8 cellular contexts compared by ENCODE assay signal in the genomic region with DNA sequence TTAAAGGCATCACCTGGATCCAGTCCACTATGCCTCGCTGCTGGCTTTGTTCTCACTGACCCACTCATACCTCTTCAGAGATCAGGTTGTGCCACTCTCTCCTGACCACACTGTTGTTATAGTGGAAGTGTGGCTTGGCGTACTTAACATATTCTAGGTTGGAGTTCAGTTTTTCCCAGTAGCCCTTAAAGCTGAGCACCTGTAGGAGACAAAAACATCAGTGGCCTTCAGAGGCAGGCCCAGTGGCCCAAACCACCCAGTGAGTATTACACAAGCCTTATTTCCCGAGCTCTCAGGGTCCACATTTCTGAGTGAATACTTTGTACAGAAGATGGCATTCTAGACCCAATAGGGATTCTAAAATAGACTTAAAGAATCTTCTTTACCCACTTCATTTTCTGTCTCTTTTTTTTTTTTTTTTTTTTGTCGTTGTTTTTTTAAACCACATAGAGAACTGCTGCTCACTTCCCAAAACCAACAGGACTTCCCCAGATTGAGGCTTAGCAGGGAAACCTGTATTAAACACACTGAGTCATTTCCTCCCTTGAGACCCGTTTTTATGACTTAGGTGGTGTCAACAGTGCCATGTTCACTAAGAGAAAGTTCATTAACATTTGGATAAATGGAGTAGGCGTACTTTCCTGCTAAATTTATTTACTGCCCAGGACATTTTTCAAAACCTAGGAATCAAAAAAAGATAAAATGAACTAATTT.
DNase-seq lines count a peak whose midpoint lies in the region; ATAC-seq, FAIRE-seq and TF ChIP-seq lines count a peak whose summit lies in the region.

No MANE protein-coding gene starts in this region.

- TF ChIP-seq EP300 in HepG2 (IDR thresholded peaks at IDR 0.05; ENCODE audit: low read depth in 2 of 2, low read length in 2 of 2), result no peak
- no peak for TF ChIP-seq EP300 in HepG2 (CRISPR knock-in tag; IDR thresholded peaks at IDR 0.05; ENCODE audit: borderline replicate concordance)

- H3K27ac ChIP-seq in right lobe of liver (no peak overlapping the region), HepG2 (ENCODE audit: extremely low read length, insufficient read depth, low read length) (no peak overlapping the region), lung (ENCODE audit: low read depth in 1 of 2, low read length in 1 of 2) (peak overlapping the region; percentile 11 to 59)

- no peaks in the 10 kb centered on the region for H3K27me3 ChIP-seq in right lobe of liver
- H3K27me3 ChIP-seq in HepG2 (ENCODE audit: control insufficient read depth in 1 of 2, insufficient read depth in 2 of 2, low read length in 2 of 2), result no peaks in the 10 kb centered on the region
- H3K27me3 ChIP-seq in lung (ENCODE audit: control insufficient read depth, insufficient read depth), result no peaks in the 10 kb centered on the region

- DNase-seq in right lobe of liver (no peak), HepG2 (ENCODE audit: low spot score) (no peak), SIG-M5 treated with dmso at 0.1 percent for 504 hours (lab: John Stamatoyannopoulos, UW; ENCODE audit: unreplicated experiment) (peak; percentile 80), lung (ENCODE audit: low spot score) (peak; percentile 57), ureter (ENCODE audit: low spot score) (no peak), NCI-H2227 treated with DMSO at 0.1 percent for 48 hours (lab: John Stamatoyannopoulos, UW) (no peak), NCI-H187 treated with DMSO at 0.1 percent for 48 hours (lab: John Stamatoyannopoulos, UW) (no peak)

- H3K36me3 ChIP-seq in right lobe of liver, result no peaks in the 10 kb centered on the region
- peaks cover 5 to 18% of the 10 kb centered on the region in 2 experiments; a peak in 4 of 5 replicates for H3K36me3 ChIP-seq in HepG2 (replicated peaks in 1 of 2; ENCODE audit: control insufficient read depth in 1 of 2, insufficient read depth in 2 of 2, low read length in 2 of 2)
- no peaks in the 10 kb centered on the region for H3K36me3 ChIP-seq in lung (ENCODE audit: control insufficient read depth in 2 of 2, insufficient read depth in 2 of 2, low read length in 2 of 2)

- H3K4me1 ChIP-seq in right lobe of liver, result peaks cover 0 to 7% (median 0%) of the 10 kb centered on the region in 4 donors
- peaks cover 17% of the 10 kb centered on the region for H3K4me1 ChIP-seq in HepG2 (ENCODE audit: insufficient read depth, low read length)
- H3K4me1 ChIP-seq in lung (ENCODE audit: control insufficient read depth in 2 of 2, insufficient read depth in 2 of 2, low read length in 2 of 2), result peaks cover 3 to 12% of the 10 kb centered on the region in 2 donors

- in situ Hi-C loops in HepG2 (cut with HindIII; ENCODE audit: extremely low pct_ligation_motif_present, low pct_unique_long_range_greater_than_20kb), result no loop called here

- H2AFZ ChIP-seq in HepG2 (ENCODE audit: low read length), result no peak overlapping the region

- H3K4me2 ChIP-seq in HepG2 (ENCODE audit: low read depth, low read length), result no peak overlapping the region

- WGBS in right lobe of liver (ENCODE audit: insufficient coverage, low coverage, low lambda C conversion rate, missing lambda C conversion rate), result 51% methylated on average over 4 of the region's 6 CpGs
- 91% methylated on average over 6 of the region's 6 CpGs for WGBS in HepG2 (ENCODE audit: low lambda C conversion rate)
- WGBS in lung, 2 donors, result 34 to 43% methylated on average over 6 of the region's 6 CpGs

- H3K9me3 ChIP-seq in right lobe of liver (no peaks in the 10 kb centered on the region), HepG2 (ENCODE audit: low read length) (no peaks in the 10 kb centered on the region), lung (ENCODE audit: control insufficient read depth in 2 of 2, insufficient read depth in 1 of 2, low read length in 1 of 2) (no peaks in the 10 kb centered on the region)

- POLR2A ChIA-PET in HepG2 (lab: Yijun Ruan, JAX), result no interaction called here

- no peak for FAIRE-seq in HepG2 (lab: Jason Lieb, UNC)

- no peak for TF ChIP-seq CTCF in right lobe of liver (IDR thresholded peaks at IDR 0.05)
- no peak for TF ChIP-seq CTCF in HepG2 (CRISPR knock-in tag; IDR thresholded peaks at IDR 0.05)
- no peak for TF ChIP-seq CTCF in lung (IDR thresholded peaks at IDR 0.05; ENCODE audit: control extremely low read depth, extremely low read depth)

- no peaks in the 10 kb centered on the region for H4K20me1 ChIP-seq in HepG2 (ENCODE audit: insufficient read depth, low read length)

- intact Hi-C loops in right lobe of liver (cut with DNase I), result no loop called here
- intact Hi-C loops in HepG2 (cut with micrococcal nuclease; ENCODE audit: unreplicated experiment), result loop anchor here (2.0 to 5.0 kb wide), 2 partner anchors 84 to 208 kb away; partner anchors contain the start of gene CCDC146

- H3K4me3 ChIP-seq in right lobe of liver (no peak overlapping the region), HepG2 (replicated peaks in 1 of 3; ENCODE audit: insufficient read depth in 1 of 3, low read depth in 2 of 3, low read length in 3 of 3) (no peak overlapping the region), lung (no peak overlapping the region)

- BruUV-seq in HepG2 (replicated peaks; lab: Mats Ljungman, UMichigan), result no TSS peak

- CTCF ChIA-PET in HepG2 (lab: Yijun Ruan, JAX; ENCODE audit: low intra/inter-chr PET ratio, low total read pairs), result no interaction called here

- H3K79me2 ChIP-seq in HepG2 (ENCODE audit: insufficient read depth, low read length), result no peaks in the 10 kb centered on the region

- ATAC-seq in right lobe of liver, result peak in 3 of 4 donors; percentile 17 to 33 (median 25)
- no peak for ATAC-seq in HepG2
- peak; percentile 58 for ATAC-seq in HG03066 (IDR thresholded peaks at IDR 0.05; ENCODE audit: low read depth, unreplicated experiment)
- ATAC-seq in lung (ENCODE audit: insufficient read depth, low FRiP score), result peak; percentile 20

- no peak for TF ChIP-seq POLR2A in right lobe of liver (IDR thresholded peaks at IDR 0.05)
- TF ChIP-seq POLR2A in HepG2 (IDR thresholded peaks at IDR 0.05; ENCODE audit: insufficient read depth in 1 of 2, low read depth in 2 of 2, low read length in 2 of 2), result no peak

- no peak for TF ChIP-seq RAD21 in HepG2 (CRISPR knock-in tag; IDR thresholded peaks at IDR 0.05)

- H3K9ac ChIP-seq in HepG2 (ENCODE audit: insufficient read depth, low read depth, low read length), result no peak overlapping the region

TF ChIP-seq in HepG2, 621 proteins besides CTCF, POLR2A, EP300 and RAD21:
- TF ChIP-seq, protein P1, sequence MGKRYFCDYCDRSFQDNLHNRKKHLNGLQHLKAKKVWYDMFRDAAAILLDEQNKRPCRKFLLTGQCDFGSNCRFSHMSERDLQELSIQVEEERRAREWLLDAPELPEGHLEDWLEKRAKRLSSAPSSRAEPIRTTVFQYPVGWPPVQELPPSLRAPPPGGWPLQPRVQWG (CRISPR knock-in tag; IDR thresholded peaks at IDR 0.05; ENCODE audit: borderline replicate concordance, low read depth), result no peak
- TF ChIP-seq ZKSCAN8 (CRISPR knock-in tag; IDR thresholded peaks at IDR 0.05; ENCODE audit: borderline replicate concordance), result no peak
- no peak for TF ChIP-seq TRIM24 (CRISPR knock-in tag; IDR thresholded peaks at IDR 0.05)
- TF ChIP-seq HHEX (CRISPR knock-in tag; IDR thresholded peaks at IDR 0.05), result no peak
- no peak for TF ChIP-seq SATB2 (CRISPR knock-in tag; IDR thresholded peaks at IDR 0.05)
- TF ChIP-seq FLYWCH1 (CRISPR knock-in tag; IDR thresholded peaks at IDR 0.05), result no peak
- no peak for TF ChIP-seq TCF7 (IDR thresholded peaks at IDR 0.05; ENCODE audit: low read depth)
- TF ChIP-seq SPEN (CRISPR knock-in tag; IDR thresholded peaks at IDR 0.05; ENCODE audit: low read depth), result no peak
- TF ChIP-seq MAF1 (CRISPR knock-in tag; IDR thresholded peaks at IDR 0.05; ENCODE audit: borderline replicate concordance), result no peak
- TF ChIP-seq ZNF782 (CRISPR knock-in tag; IDR thresholded peaks at IDR 0.05; ENCODE audit: borderline replicate concordance), result no peak
TF ChIP-seq in HepG2: peak in this region for 0.

Comparison
In these comparisons a context has a peak if more than half of its experiments do, and no peak if none do; other contexts are left out.
1. DNase-seq: peak in SIG-M5 treated with dmso at 0.1 percent for 504 hours (single experiment) and lung (single experiment); none in right lobe of liver (0 of 3), HepG2 (single experiment), ureter (single experiment), NCI-H2227 treated with DMSO at 0.1 percent for 48 hours (single experiment) and NCI-H187 treated with DMSO at 0.1 percent for 48 hours (single experiment).
2. H3K27ac ChIP-seq: peak in lung (2 of 2); none in right lobe of liver (0 of 3) and HepG2 (single experiment).